19 cellular contexts compared by ENCODE assay signal in genomic region chr13:46380242-46380641, GRCh38. TPM values are rescaled to one million over a fixed set of nuclear protein-coding genes. Genes with fewer than 3 reads are reported as not detected.
DNase-seq lines count a peak whose midpoint lies in the region; ATAC-seq and TF ChIP-seq lines count a peak whose summit lies in the region.
"Had no signal": no experiment of that assay in that cellular context is flagged by ENCODE, and none has a peak within 500 bp of the region (broad histone marks: within the 10 kb centered on the region; RNA-seq: fewer than 3 reads in every experiment).

No MANE protein-coding gene starts in this region.

- no peak overlapping the region; the same call in 1 of the 2 replicates for H3K9ac ChIP-seq in SU-DHL-6 (ENCODE audit: low read length)

- no peaks in the 10 kb centered on the region for H3K36me3 ChIP-seq in SU-DHL-6 (ENCODE audit: low read length)
- H3K36me3 ChIP-seq: MG63, SJCRH30 had no signal

- H3K27me3 ChIP-seq in SU-DHL-6 (ENCODE audit: low read length) (no peaks in the 10 kb centered on the region), foreskin keratinocyte (peaks cover 31% of the 10 kb centered on the region)
- H3K27me3 ChIP-seq: SJCRH30 had no signal

- no peak overlapping the region for H2AFZ ChIP-seq in SU-DHL-6 (ENCODE audit: low read depth, low read length, severe bottlenecking)
- H2AFZ ChIP-seq: GM23338 had no signal

- no peaks in the 10 kb centered on the region for H3K4me1 ChIP-seq in foreskin keratinocyte

- H3K79me2 ChIP-seq in SU-DHL-6 (ENCODE audit: insufficient read depth, low read length): peaks cover 86% of the 10 kb centered on the region

- H3K27ac ChIP-seq in SU-DHL-6 (ENCODE audit: low read depth, low read length): peak overlapping the region; percentile 87
- H3K27ac ChIP-seq in foreskin keratinocyte: no peak overlapping the region
- H3K27ac ChIP-seq: RWPE1, SJCRH30 had no signal

- ATAC-seq in GM18502 (IDR thresholded peaks at IDR 0.05; ENCODE audit: poor library complexity, unreplicated experiment) (peak; percentile 33), HG03442 (IDR thresholded peaks at IDR 0.05; ENCODE audit: unreplicated experiment) (peak; percentile 28), left lobe of liver (no peak), foreskin keratinocyte (no peak), GM18519 (IDR thresholded peaks at IDR 0.05; ENCODE audit: low FRiP score, unreplicated experiment) (no peak)
- ATAC-seq: CD8-positive, alpha-beta T cell; GM23338; HepG2; PC-3 had no signal

- TF ChIP-seq CTCF in SU-DHL-6 (IDR thresholded peaks at IDR 0.05; ENCODE audit: insufficient read depth, low read length, poor library complexity, severe bottlenecking) (no peak), foreskin keratinocyte (conservative IDR thresholded peaks at IDR 0.05) (no peak)

- H3K4me2 ChIP-seq in SU-DHL-6 (ENCODE audit: low read depth, low read length, poor library complexity, severe bottlenecking): peak overlapping the region; percentile 94
- H3K4me2 ChIP-seq: GM23338 had no signal

- no peaks in the 10 kb centered on the region for H3K9me3 ChIP-seq in SU-DHL-6 (ENCODE audit: insufficient read depth, low read length)
- H3K9me3 ChIP-seq: MG63, SJCRH30 had no signal

- no peaks in the 10 kb centered on the region for H3K9me2 ChIP-seq in SU-DHL-6 (replicated peaks; ENCODE audit: insufficient read depth, low read length)

- no peaks in the 10 kb centered on the region for H4K20me1 ChIP-seq in SU-DHL-6 (ENCODE audit: low read depth, low read length)

- DNase-seq in left lobe of liver (ENCODE audit: low spot score) (no peak), foreskin keratinocyte (no peak), T-helper 1 cell (no peak)
- DNase-seq: CD8-positive, alpha-beta T cell; DMS79 treated with DMSO at 0.1 percent for 48 hours; MG63; NCI-H1105 treated with DMSO at 0.1 percent for 48 hours; NCI-H1694 treated with DMSO at 0.1 percent for 48 hours; NCI-H526 treated with DMSO at 0.1 percent for 48 hours; PC-3; SJCRH30 had no signal

- H3K4me3 ChIP-seq in SU-DHL-6 (ENCODE audit: insufficient read depth, low read length, poor library complexity, severe bottlenecking): peak overlapping the region; percentile 13
- H3K4me3 ChIP-seq: GM23338, MG63, SJCRH30 had no signal

- peaks cover 83% of the 10 kb centered on the region for H3F3A ChIP-seq in SU-DHL-6 (ENCODE audit: insufficient read depth)

RNA-seq across cellular contexts. Expression of gene RUBCNL, which starts 6.8 kb away (rescaled TPM):
- total RNA-seq in left lobe of liver: 0.68 TPM
- 0.10 TPM in 1 of 2 replicates, not detected in the other for total RNA-seq in foreskin keratinocyte
- polyA plus RNA-seq in foreskin keratinocyte: 0.08 TPM in 1 of 2 replicates, not detected in the other
- total RNA-seq: HepG2, PC-3 had no signal
- polyA plus RNA-seq: AG04450, HepG2 had no signal

Comparison
In these comparisons a context has a peak if more than half of its experiments do, and no peak if none do; other contexts are left out.
1. ATAC-seq: peak in GM18502 (single experiment) and HG03442 (single experiment); none in left lobe of liver (single experiment), foreskin keratinocyte (single experiment) and GM18519 (single experiment).